ENCODE assay signal across 36 cellular contexts in genomic region chr2:65485839-65486238, GRCh38.
"Had no signal": no experiment of that assay in that cellular context is flagged by ENCODE, and none has a peak within 500 bp of the region (broad histone marks: within the 10 kb centered on the region; RNA-seq: fewer than 3 reads in every experiment).

No MANE protein-coding gene starts in this region.

- DNase-seq: Karpas-422, Kasumi-1, MG63, MM.1S, MV-4-11, NCI-H1048, NCI-H1092, NCI-H1092 treated with DMSO at 0.1 percent for 48 hours, NCI-H1105, NCI-H1105 treated with DMSO at 0.1 percent for 48 hours, NCI-H1417, NCI-H1417 treated with DMSO at 0.1 percent for 48 hours, NCI-H1436, NCI-H1436 treated with DMSO at 0.1 percent for 48 hours, NCI-H146, NCI-H1694, NCI-H1694 treated with DMSO at 0.1 percent for 48 hours, NCI-H187, NCI-H187 treated with DMSO at 0.1 percent for 48 hours, NCI-H1930, NCI-H2029, NCI-H2029 treated with DMSO at 0.1 percent for 48 hours, NCI-H2081, NCI-H2081 treated with DMSO at 0.1 percent for 48 hours, NCI-H2107, NCI-H2171, NCI-H2171 treated with DMSO at 0.1 percent for 48 hours, NCI-H2227 treated with DMSO at 0.1 percent for 48 hours, NCI-H226, NCI-H345, NCI-H446, NCI-H446 treated with DMSO at 0.1 percent for 48 hours, NCI-H510A, NCI-H510A treated with DMSO at 0.1 percent for 48 hours, NCI-H524, NCI-H524 treated with DMSO at 0.1 percent for 48 hours had no signal

- H3K9me3 ChIP-seq: MG63 had no signal

- H3K4me3 ChIP-seq: MG63 had no signal

- H3K27me3 ChIP-seq: MG63 had no signal

- H3K36me3 ChIP-seq: MG63 had no signal
